9 cellular contexts compared by ENCODE assay signal in the genomic region with DNA sequence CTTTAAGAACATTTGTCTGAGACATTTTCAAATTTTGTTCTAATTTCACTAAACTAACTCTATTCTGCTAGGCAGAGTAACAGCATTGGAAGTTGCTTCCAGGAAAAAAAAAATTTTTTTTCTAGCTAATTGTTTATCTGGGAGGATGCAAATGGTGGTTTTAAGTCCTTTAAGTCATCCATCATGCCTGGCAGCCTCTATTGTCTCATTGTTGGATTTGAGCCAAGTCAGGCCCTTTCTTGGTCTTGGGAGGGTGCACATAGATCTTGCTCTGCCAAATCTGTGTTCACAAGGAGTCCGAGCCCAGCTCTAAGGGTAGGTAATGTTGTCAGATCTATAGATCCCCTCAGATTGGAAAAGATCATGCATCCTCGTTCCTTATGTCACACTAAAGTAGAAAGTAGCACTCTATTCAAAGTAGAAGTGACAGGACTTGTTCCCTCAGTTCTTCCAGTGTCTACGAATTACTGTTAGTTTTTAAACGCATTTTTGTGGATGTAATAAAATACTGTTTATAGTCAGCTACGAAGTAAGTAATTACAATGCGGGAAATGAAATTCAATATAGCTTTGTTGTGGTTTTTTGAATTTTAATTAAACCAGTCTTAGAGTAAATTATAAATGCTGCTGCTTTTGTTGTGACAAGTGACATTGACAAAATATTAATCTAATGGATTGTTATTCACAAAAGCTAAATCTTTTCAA.
DNase-seq lines count a peak whose midpoint lies in the region; ATAC-seq, FAIRE-seq and TF ChIP-seq lines count a peak whose summit lies in the region.
"Had no signal": no experiment of that assay in that cellular context is flagged by ENCODE, and none has a peak within 500 bp of the region (broad histone marks: within the 10 kb centered on the region; RNA-seq: fewer than 3 reads in every experiment).

No MANE protein-coding gene starts in this region.

- H3K27me3 ChIP-seq in endothelial cell of umbilical vein (ENCODE audit: control insufficient read depth in 2 of 2, insufficient read depth in 2 of 2, low read length in 2 of 2) (no peaks in the 10 kb centered on the region), tibial artery (no peaks in the 10 kb centered on the region)

- TF ChIP-seq CTCF in endothelial cell of umbilical vein (IDR thresholded peaks at IDR 0.05; ENCODE audit: extremely low read depth in 1 of 2, insufficient read depth in 1 of 2, low read depth in 1 of 2, low read length in 2 of 2), result no peak
- no peak for TF ChIP-seq CTCF in tibial artery (IDR thresholded peaks at IDR 0.05)

- no peaks in the 10 kb centered on the region for H3K9me1 ChIP-seq in endothelial cell of umbilical vein (replicated peaks; ENCODE audit: control insufficient read depth, extremely low read depth, insufficient read depth, low read length)

- H3K9ac ChIP-seq in endothelial cell of umbilical vein (replicated peaks; ENCODE audit: extremely low read depth, insufficient read depth, low read length), result peak overlapping the region; percentile 63

- TF ChIP-seq POLR2A in endothelial cell of umbilical vein (IDR thresholded peaks at IDR 0.05; ENCODE audit: low read depth, low read length), result no peak

- H3K79me2 ChIP-seq in endothelial cell of umbilical vein (ENCODE audit: control insufficient read depth, insufficient read depth, low read length), result peaks cover 8% of the 10 kb centered on the region

- POLR2A ChIA-PET in HEK293T (lab: Yijun Ruan, JAX) (interaction anchor here (1.1 kb wide), 1 partner anchor 165 kb away, joined by 3 read pairs; no protein-coding TSS in a partner anchor), endothelial cell of umbilical vein (lab: Charles Lee) (interaction anchor here (0.9 to 1.9 kb wide), 2 partner anchors 16 to 28 kb away, joined by 6 read pairs; no protein-coding TSS in a partner anchor)

- ATAC-seq in GM21786 (IDR thresholded peaks at IDR 0.05; ENCODE audit: unreplicated experiment), result no peak
- ATAC-seq: T-helper 17 cell had no signal

- CTCF ChIA-PET in HEK293T (lab: Yijun Ruan, JAX) (interaction anchor here (1.2 kb wide), 1 partner anchor 244 kb away, joined by 6 read pairs; no protein-coding TSS in a partner anchor), endothelial cell of umbilical vein (lab: Charles Lee) (interaction anchor here (0.9 to 3.2 kb wide), 10 partner anchors 8 to 554 kb away, joined by 3 to 24 read pairs (median 5); no protein-coding TSS in a partner anchor)

- dilution Hi-C loops in endothelial cell of umbilical vein (cut with MboI; ENCODE audit: extremely low pct_ligation_motif_present, low sequenced_read_pairs), result no loop called here

- H3K27ac ChIP-seq in endothelial cell of umbilical vein (ENCODE audit: insufficient read depth, low read depth, low read length), result peak overlapping the region; percentile 56
- no peak overlapping the region for H3K27ac ChIP-seq in tibial artery

- H3K9me3 ChIP-seq in endothelial cell of umbilical vein (replicated peaks; ENCODE audit: control insufficient read depth, insufficient read depth, low read length) (no peaks in the 10 kb centered on the region), tibial artery (no peaks in the 10 kb centered on the region)

- H3K4me3 ChIP-seq in endothelial cell of umbilical vein (replicated peaks in 1 of 3; ENCODE audit: insufficient read depth in 1 of 3, low read depth in 1 of 3, low read length in 3 of 3) (no peak overlapping the region), tibial artery (no peak overlapping the region)

- H3K4me2 ChIP-seq in endothelial cell of umbilical vein (ENCODE audit: insufficient read depth, low read length), result peak overlapping the region; percentile 88

- no peak overlapping the region for H2AFZ ChIP-seq in endothelial cell of umbilical vein (ENCODE audit: low read depth, low read length)

- H3K4me1 ChIP-seq in endothelial cell of umbilical vein (ENCODE audit: control insufficient read depth, extremely low read depth, insufficient read depth, low read length), result peaks cover 39% of the 10 kb centered on the region
- H3K4me1 ChIP-seq in tibial artery, result peaks cover 0 to 31% (median 6%) of the 10 kb centered on the region in 4 donors

- no peaks in the 10 kb centered on the region for H4K20me1 ChIP-seq in endothelial cell of umbilical vein (replicated peaks; ENCODE audit: control insufficient read depth, extremely low read depth, insufficient read depth, low read length)

- DNase-seq in HEK293T (ENCODE audit: extremely low spot score), result peak; percentile 66
- DNase-seq in NCI-H526 (lab: John Stamatoyannopoulos, UW), result peak; percentile 74 to 79
- peak; percentile 98 for DNase-seq in endothelial cell of umbilical vein (ENCODE audit: low read depth, low spot score)
- peak; percentile 66 for DNase-seq in retina
- no peak for DNase-seq in activated CD4-positive, alpha-beta T cell treated with anti-CD3 and anti-CD28 coated beads for 48 hours
- no peak for DNase-seq in tibial artery
- no peak for DNase-seq in activated CD4-positive, alpha-beta T cell treated with anti-CD3 and anti-CD28 coated beads, Interleukin-2, amount 50 U/mL, for 1 hour
- DNase-seq: T-helper 17 cell had no signal

- no TSS peak for BruUV-seq in endothelial cell of umbilical vein (replicated peaks; lab: Mats Ljungman, UMichigan)

- intact Hi-C loops in endothelial cell of umbilical vein (cut with micrococcal nuclease), result loop anchor here (1.0 to 2.0 kb wide), 5 partner anchors 15 to 168 kb away; partner anchors contain the start of gene TEAD1
- intact Hi-C loops in tibial artery (cut with DNase I; ENCODE audit: low total_unique reads), result no loop called here

- H3K36me3 ChIP-seq in endothelial cell of umbilical vein (ENCODE audit: control insufficient read depth in 2 of 2, extremely low read depth in 1 of 2, insufficient read depth in 2 of 2, low read length in 2 of 2) (no peaks in the 10 kb centered on the region), tibial artery (no peaks in the 10 kb centered on the region)

- FAIRE-seq in endothelial cell of umbilical vein (lab: Jason Lieb, UNC), result peak; percentile 95

TF ChIP-seq in HEK293T, 16 proteins besides CTCF, POLR2A, EP300 and RAD21:
- TF ChIP-seq BHLHE40 (IDR thresholded peaks at IDR 0.05; ENCODE audit: borderline replicate concordance) (no peak), ZNF384 (IDR thresholded peaks at IDR 0.05) (peak; percentile 82), LEF1 (IDR thresholded peaks at IDR 0.05; ENCODE audit: borderline replicate concordance) (no peak), FOXA1 (IDR thresholded peaks at IDR 0.05) (no peak), CTBP1 (IDR thresholded peaks at IDR 0.05; ENCODE audit: borderline replicate concordance) (peak; percentile 37; the same call in 1 of the 2 replicates), FOXM1 (IDR thresholded peaks at IDR 0.05; ENCODE audit: borderline replicate concordance) (no peak), SP1 (IDR thresholded peaks at IDR 0.05) (no peak), HDGF (IDR thresholded peaks at IDR 0.05; ENCODE audit: borderline replicate concordance) (no peak), L3MBTL2 (conservative IDR thresholded peaks at IDR 0.05) (no peak), FOXK2 (IDR thresholded peaks at IDR 0.05) (no peak)
- TF ChIP-seq, protein P1, sequence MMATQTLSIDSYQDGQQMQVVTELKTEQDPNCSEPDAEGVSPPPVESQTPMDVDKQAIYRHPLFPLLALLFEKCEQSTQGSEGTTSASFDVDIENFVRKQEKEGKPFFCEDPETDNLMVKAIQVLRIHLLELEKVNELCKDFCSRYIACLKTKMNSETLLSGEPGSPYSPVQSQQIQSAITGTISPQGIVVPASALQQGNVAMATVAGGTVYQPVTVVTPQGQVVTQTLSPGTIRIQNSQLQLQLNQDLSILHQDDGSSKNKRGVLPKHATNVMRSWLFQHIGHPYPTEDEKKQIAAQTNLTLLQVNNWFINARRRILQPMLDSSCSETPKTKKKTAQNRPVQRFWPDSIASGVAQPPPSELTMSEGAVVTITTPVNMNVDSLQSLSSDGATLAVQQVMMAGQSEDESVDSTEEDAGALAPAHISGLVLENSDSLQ (IDR thresholded peaks at IDR 0.05), result peak; percentile 96

TF ChIP-seq in endothelial cell of umbilical vein, 7 proteins besides CTCF, POLR2A, EP300 and RAD21:
- TF ChIP-seq MYC (IDR thresholded peaks at IDR 0.05; ENCODE audit: low read depth, low read length) (no peak), FOS (IDR thresholded peaks at IDR 0.05; ENCODE audit: borderline replicate concordance, insufficient read depth, low read length) (no peak), MAX (IDR thresholded peaks at IDR 0.05; ENCODE audit: insufficient read depth, insufficient read length) (no peak), GATA2 (IDR thresholded peaks at IDR 0.05; ENCODE audit: insufficient read depth, insufficient read length, low read depth, low read length) (no peak), JUN (IDR thresholded peaks at IDR 0.05; ENCODE audit: borderline replicate concordance, insufficient read depth, insufficient read length, low read depth) (peak; percentile 29), POLR2AphosphoS5 (IDR thresholded peaks at IDR 0.05; ENCODE audit: insufficient read depth, low read depth, low read length) (no peak), EZH2 (IDR thresholded peaks at IDR 0.05; ENCODE audit: borderline replicate concordance, low read depth, low read length, severe bottlenecking) (no peak)
TF ChIP-seq in endothelial cell of umbilical vein: peak in this region for 1.

Comparison
In these comparisons a context has a peak if more than half of its experiments do, and no peak if none do; other contexts are left out.
1. DNase-seq: peak in HEK293T (single experiment), NCI-H526 (2 of 2), endothelial cell of umbilical vein (single experiment) and retina (single experiment); none in activated CD4-positive, alpha-beta T cell treated with anti-CD3 and anti-CD28 coated beads for 48 hours (single experiment), tibial artery (0 of 2) and activated CD4-positive, alpha-beta T cell treated with anti-CD3 and anti-CD28 coated beads, Interleukin-2, amount 50 U/mL, for 1 hour (single experiment).